8 cellular contexts compared by ENCODE assay signal in genomic region chr19:39845172-39845571, GRCh38. TPM values are rescaled to one million over a fixed set of nuclear protein-coding genes. Genes with fewer than 3 reads are reported as not detected.
DNase-seq lines count a peak whose midpoint lies in the region; ATAC-seq, FAIRE-seq and TF ChIP-seq lines count a peak whose summit lies in the region.

No MANE protein-coding gene starts in this region.

- in situ Hi-C loops in GM12878 (cut with MboI) (no loop called here), ACHN (cut with HindIII; ENCODE audit: low pct_ligation_motif_present, low pct_unique_long_range_greater_than_20kb, low sequenced_read_pairs) (no loop called here)

- H2BK5ac ChIP-seq in mesendoderm (ENCODE audit: low read length): no peak overlapping the region

- no peak overlapping the region for H4K5ac ChIP-seq in mesendoderm (ENCODE audit: low read length)

- FAIRE-seq in GM12878 (lab: Jason Lieb, UNC): no peak

- CTCF ChIA-PET in A673 (lab: Charles Lee) (interaction anchor here (0.9 kb wide), 1 partner anchor 295 kb away, joined by 4 read pairs; no protein-coding TSS in a partner anchor), GM12878 (lab: Yijun Ruan, JAX) (interaction anchor here (0.6 to 9.1 kb wide), 26 partner anchors 9 to 404 kb away, joined by 3 to 466 read pairs (median 14); partner anchors contain the start of genes DYRK1B, PSMC4 and ZNF780A)

- SMC1A ChIA-PET in GM12878 (lab: Charles Lee; ENCODE audit: uncharacterized antibody, unreplicated experiment): interaction anchor here (0.7 to 8.8 kb wide), 15 partner anchors 11 to 292 kb away, joined by 3 to 309 read pairs (median 8); partner anchors contain the start of genes DYRK1B and PSMC4

- H2BK120ac ChIP-seq in mesendoderm (ENCODE audit: low read depth, low read length): no peak overlapping the region

- peaks cover 9% of the 10 kb centered on the region for H3K79me1 ChIP-seq in mesendoderm (ENCODE audit: low read length)

- no peak overlapping the region; the same call in 1 of the 2 replicates for H2AFZ ChIP-seq in GM12878 (ENCODE audit: control insufficient read depth, low read depth, low read length)

- H3K4me2 ChIP-seq in GM12878 (ENCODE audit: control insufficient read depth, insufficient read depth) (peak overlapping the region; percentile 91), mesendoderm (ENCODE audit: low read length) (peak overlapping the region; percentile 98)

- peak overlapping the region; percentile 98 for H3K56ac ChIP-seq in mesendoderm (ENCODE audit: low read length)

- no peak for TF ChIP-seq POLR2A in GM12878 (IDR thresholded peaks at IDR 0.05; ENCODE audit: low read depth, low read length)

- no peaks in the 10 kb centered on the region; the same call in 1 of the 2 replicates for H4K20me1 ChIP-seq in GM12878 (ENCODE audit: control insufficient read depth, insufficient read depth)

- H3K27me3 ChIP-seq in A673 (replicated peaks; ENCODE audit: insufficient read depth, low read depth, low read length, poor library complexity): no peaks in the 10 kb centered on the region
- no peaks in the 10 kb centered on the region for H3K27me3 ChIP-seq in HUES48 (ENCODE audit: control insufficient read depth, insufficient read depth, low read length)
- no peaks in the 10 kb centered on the region for H3K27me3 ChIP-seq in GM12878 (replicated peaks in 1 of 2; ENCODE audit: control insufficient read depth in 2 of 2, insufficient read depth in 2 of 2, low read length in 1 of 2)
- no peaks in the 10 kb centered on the region for H3K27me3 ChIP-seq in mesendoderm (ENCODE audit: insufficient read depth, low read length, poor library complexity)

- H3K4ac ChIP-seq in mesendoderm (ENCODE audit: low read depth, low read length): no peak overlapping the region

- H2BK15ac ChIP-seq in mesendoderm (replicated peaks; ENCODE audit: low read depth): no peak overlapping the region

- H3K27ac ChIP-seq in A673 (ENCODE audit: low read depth, low read length, poor library complexity, severe bottlenecking) (peak overlapping the region; percentile 95), HUES48 (ENCODE audit: low read depth, low read length) (no peak overlapping the region), GM12878 (ENCODE audit: control insufficient read depth, insufficient read depth) (peak overlapping the region; percentile 81), mesendoderm (ENCODE audit: low read depth, low read length) (no peak overlapping the region)

- BruUV-seq in A673 (replicated peaks; lab: Mats Ljungman, UMichigan) (no TSS peak), GM12878 (replicated peaks; lab: Mats Ljungman, UMichigan) (no TSS peak)

- H3K36me3 ChIP-seq in A673 (ENCODE audit: insufficient read depth, low read length, poor library complexity, severe bottlenecking): peaks cover 4% of the 10 kb centered on the region
- H3K36me3 ChIP-seq in HUES48 (ENCODE audit: control insufficient read depth, insufficient read depth, low read length): peaks cover 5% of the 10 kb centered on the region
- peaks cover 1 to 8% of the 10 kb centered on the region in 2 experiments; a peak in 3 of 4 replicates for H3K36me3 ChIP-seq in GM12878 (ENCODE audit: control insufficient read depth in 2 of 2, insufficient read depth in 2 of 2, low read length in 1 of 2)
- no peaks in the 10 kb centered on the region for H3K36me3 ChIP-seq in mesendoderm (ENCODE audit: control insufficient read depth, insufficient read depth, low read length)

- no peaks in the 10 kb centered on the region for H3K9me3 ChIP-seq in A673 (ENCODE audit: low read depth, low read length, poor library complexity, severe bottlenecking)
- no peaks in the 10 kb centered on the region for H3K9me3 ChIP-seq in HUES48 (ENCODE audit: control insufficient read depth, insufficient read depth, low read length)
- H3K9me3 ChIP-seq in GM12878 (replicated peaks; ENCODE audit: control insufficient read depth, insufficient read depth, low read length): no peaks in the 10 kb centered on the region

- peak overlapping the region; percentile 80 for H3K23ac ChIP-seq in mesendoderm (ENCODE audit: low read length)

- H3K9ac ChIP-seq in HUES48 (ENCODE audit: low read depth, low read length): peak overlapping the region; percentile 82; the same call in 1 of the 2 replicates
- H3K9ac ChIP-seq in GM12878 (ENCODE audit: control insufficient read depth, insufficient read depth, low read length): peak overlapping the region; percentile 96
- H3K9ac ChIP-seq in mesendoderm (ENCODE audit: low read length): peak overlapping the region; percentile 99

- intact Hi-C loops in A673 (cut with micrococcal nuclease; ENCODE audit: unreplicated experiment): loop anchor here (2.0 kb wide), 1 partner anchor 78 kb away; no protein-coding TSS in a partner anchor
- intact Hi-C loops in GM12878 (cut with micrococcal nuclease; ENCODE audit: unreplicated experiment): loop anchor here (2.0 kb wide), 1 partner anchor 78 kb away; no protein-coding TSS in a partner anchor

- H3K18ac ChIP-seq in mesendoderm (ENCODE audit: low read length): no peak overlapping the region

- H3K4me3 ChIP-seq in A673 (ENCODE audit: low read depth, low read length, poor library complexity, severe bottlenecking): peak overlapping the region; percentile 93
- peak overlapping the region; percentile 99 for H3K4me3 ChIP-seq in HUES48 (ENCODE audit: low read depth, low read length)
- peak overlapping the region; percentile 70 for H3K4me3 ChIP-seq in GM12878
- H3K4me3 ChIP-seq in mesendoderm (ENCODE audit: low read length): peak overlapping the region; percentile 99

- POLR2A ChIA-PET in A673 (lab: Charles Lee; ENCODE audit: low non-redundant PET) (no interaction called here), GM12878 (lab: Charles Lee) (interaction anchor here (0.8 to 5.1 kb wide), 12 partner anchors 9 to 172 kb away, joined by 3 to 34 read pairs (median 6); partner anchors contain the start of genes DYRK1B and PSMC4)

- DNase-seq in A673 (ENCODE audit: low spot score) (no peak), GM12878 (ENCODE audit: low read depth, low spot score) (no peak), mesendoderm (no peak), NCI-H526 treated with DMSO at 0.1 percent for 48 hours (lab: John Stamatoyannopoulos, UW) (no peak), ACHN (no peak)

- TF ChIP-seq RAD21 in GM12878 (IDR thresholded peaks at IDR 0.05; ENCODE audit: insufficient read depth, low read depth, low read length): no peak

- RAD21 ChIA-PET in GM12878 (lab: Charles Lee; ENCODE audit: unreplicated experiment): interaction anchor here (0.6 to 8.0 kb wide), 18 partner anchors 11 to 417 kb away, joined by 3 to 271 read pairs (median 3); partner anchors contain the start of genes DYRK1B, PSMC4 and ZNF546

- peaks cover 64% of the 10 kb centered on the region for H3K79me2 ChIP-seq in GM12878 (ENCODE audit: control insufficient read depth, insufficient read depth, low read length)
- peaks cover 57% of the 10 kb centered on the region for H3K79me2 ChIP-seq in mesendoderm (ENCODE audit: control insufficient read depth, insufficient read depth, low read length)

- no peak overlapping the region for H4K8ac ChIP-seq in mesendoderm (ENCODE audit: low read depth, low read length)

- H3K4me1 ChIP-seq in A673 (ENCODE audit: insufficient read depth, low read length, poor library complexity, severe bottlenecking) (peaks cover 34% of the 10 kb centered on the region), HUES48 (ENCODE audit: control insufficient read depth, insufficient read depth, low read length) (peaks cover 29% of the 10 kb centered on the region), GM12878 (ENCODE audit: control insufficient read depth, insufficient read depth, low read length) (peaks cover 15% of the 10 kb centered on the region), mesendoderm (ENCODE audit: control insufficient read depth, low read depth, low read length) (peaks cover 15% of the 10 kb centered on the region)

- WGBS in GM12878 (ENCODE audit: insufficient coverage, insufficient replicate concordance, low lambda C conversion rate, missing lambda C conversion rate): 3% methylated on average over 5 of the region's 5 CpGs
- WGBS in mesendoderm (ENCODE audit: extremely low coverage, insufficient coverage, low lambda C conversion rate): no CpG with 5 or more reads among the region's 5 CpGs

- ATAC-seq in GM12878 (peak; percentile 42), HG02973 (IDR thresholded peaks at IDR 0.05; ENCODE audit: unreplicated experiment) (no peak), GM18498 (IDR thresholded peaks at IDR 0.05; ENCODE audit: unreplicated experiment) (no peak)

- TF ChIP-seq EP300 in GM12878 (IDR thresholded peaks at IDR 0.05; ENCODE audit: borderline replicate concordance in 1 of 2, control insufficient read depth in 1 of 2, low read depth in 2 of 2, low read length in 2 of 2): no peak

- TF ChIP-seq CTCF in A673 (conservative IDR thresholded peaks at IDR 0.05; ENCODE audit: low read depth, low read length) (no peak), GM12878 (IDR thresholded peaks at IDR 0.05 in 2 of 3, conservative IDR thresholded peaks at IDR 0.05 in 1 of 3; ENCODE audit: control insufficient read depth in 2 of 3, extremely low read depth in 1 of 3, insufficient read depth in 1 of 3, low read depth in 3 of 3, low read length in 3 of 3) (no peak)

- H2AK5ac ChIP-seq in mesendoderm (ENCODE audit: low read length): no peak overlapping the region

RNA-seq across cellular contexts. Expression of gene FBL, which starts 1.0 kb away (rescaled TPM):
- total RNA-seq in A673 (2021): 573 and 581 TPM in 2 replicates
- total RNA-seq in GM12878 (2013; cell fraction: nucleolus; rRNA removed): 50.2 and 52.7 TPM in 2 replicates
- total RNA-seq in GM12878 (2014; rRNA removed): 323 and 343 TPM in 2 replicates
- 497 and 501 TPM in 2 replicates for total RNA-seq in GM12878 (2014; rRNA removed; fragmentation: Illumina TruSeq; extraction: Trizol)
- 534 and 544 TPM in 2 replicates for total RNA-seq in GM12878 (2021)
- polyA plus RNA-seq in GM12878 (2011; ENCODE audit: low read depth): 747 TPM
- 442 and 775 TPM in 2 replicates for polyA plus RNA-seq in GM12878 (2011; rRNA removed)
- polyA plus RNA-seq in GM12878 (2011; cell fraction: cytosol; rRNA removed): 1,104 and 1,118 TPM in 2 replicates
- 303 and 389 TPM in 2 replicates for polyA plus RNA-seq in GM12878 (2011; cell fraction: nucleus; rRNA removed)
- polyA plus RNA-seq in GM12878 (2012): 462 and 532 TPM in 2 replicates
- 865 and 1,083 TPM in 2 replicates for polyA plus RNA-seq in GM12878 (2014; fragmentation: Illumina TruSeq; extraction: Trizol)
- 100 to 1,000 TPM; 156 to 460 TPM for polyA plus RNA-seq in GM12878 (2014; fragmentation: Nextera tagmentation; extraction: Ambion mirVana)
- 568 and 589 TPM in 2 replicates for polyA plus RNA-seq in GM12878 (2014; rRNA removed)
- polyA plus RNA-seq in GM12878 (2016; fragmentation: Nextera tagmentation; extraction: Ambion mirVana): 100 to 1,000 TPM; 253 to 257 TPM
- polyA minus RNA-seq in GM12878 (2011; rRNA and poly(A)+ RNA removed): 892 and 964 TPM in 2 replicates
- 147 and 180 TPM in 2 replicates for polyA minus RNA-seq in GM12878 (2011; cell fraction: cytosol; rRNA and poly(A)+ RNA removed)
- polyA minus RNA-seq in GM12878 (2011; cell fraction: nucleus; rRNA and poly(A)+ RNA removed): 36.1 and 62.5 TPM in 2 replicates
- 572 TPM for polyA plus RNA-seq in mesendoderm (2013, experiment 1 of 2)
- polyA plus RNA-seq in mesendoderm (2013, experiment 2 of 2): 587 TPM

RNA-seq across cellular contexts. Expression of gene DYRK1B, which starts 11.2 kb away (rescaled TPM):
- 16.0 and 19.0 TPM in 2 replicates for total RNA-seq in A673 (2021)
- total RNA-seq in GM12878 (2013; cell fraction: nucleolus; rRNA removed): 16.4 and 22.3 TPM in 2 replicates
- total RNA-seq in GM12878 (2014; rRNA removed): 2.9 and 3.6 TPM in 2 replicates
- 1.7 and 2.0 TPM in 2 replicates for total RNA-seq in GM12878 (2014; rRNA removed; fragmentation: Illumina TruSeq; extraction: Trizol)
- 8.9 and 10.2 TPM in 2 replicates for total RNA-seq in GM12878 (2021)
- polyA plus RNA-seq in GM12878 (2011; ENCODE audit: low read depth): 2.7 TPM
- 2.7 and 2.9 TPM in 2 replicates for polyA plus RNA-seq in GM12878 (2011; rRNA removed)
- polyA plus RNA-seq in GM12878 (2011; cell fraction: cytosol; rRNA removed): 2.8 and 2.9 TPM in 2 replicates
- 15.8 and 19.4 TPM in 2 replicates for polyA plus RNA-seq in GM12878 (2011; cell fraction: nucleus; rRNA removed)
- 5.4 and 7.8 TPM in 2 replicates for polyA plus RNA-seq in GM12878 (2012)
- 2.1 and 3.4 TPM in 2 replicates for polyA plus RNA-seq in GM12878 (2014; fragmentation: Illumina TruSeq; extraction: Trizol)
- polyA plus RNA-seq in GM12878 (2014; fragmentation: Nextera tagmentation; extraction: Ambion mirVana): under 1 TPM in 1 of 2 experiments, not detected in 1; 0.07 TPM
- 5.6 and 6.0 TPM in 2 replicates for polyA plus RNA-seq in GM12878 (2014; rRNA removed)
- 1 to 10 TPM; 2.9 to 4.3 TPM for polyA plus RNA-seq in GM12878 (2016; fragmentation: Nextera tagmentation; extraction: Ambion mirVana)
- 4.2 and 8.9 TPM in 2 replicates for polyA minus RNA-seq in GM12878 (2011; rRNA and poly(A)+ RNA removed)
- polyA minus RNA-seq in GM12878 (2011; cell fraction: cytosol; rRNA and poly(A)+ RNA removed): 2.4 and 4.0 TPM in 2 replicates
- polyA minus RNA-seq in GM12878 (2011; cell fraction: nucleus; rRNA and poly(A)+ RNA removed): 7.5 and 11.5 TPM in 2 replicates
- 5.9 TPM for polyA plus RNA-seq in mesendoderm (2013, experiment 1 of 2)
- 5.9 TPM for polyA plus RNA-seq in mesendoderm (2013, experiment 2 of 2)

Comparison
In these comparisons a context has a peak if more than half of its experiments do, and no peak if none do; other contexts are left out.
1. H3K27ac ChIP-seq: peak in A673 (single experiment) and GM12878 (single experiment); none in HUES48 (single experiment) and mesendoderm (single experiment).
2. Peak in every context shown above with its lines, with median percentiles within 50 percentile points of each other: H3K4me3 ChIP-seq and H3K9ac ChIP-seq.